ENCODE assay signal across 8 cellular contexts in genomic region chr19:45792482-45793177, GRCh38. TPM values are rescaled to one million over a fixed set of nuclear protein-coding genes. Genes with fewer than 3 reads are reported as not detected.
DNase-seq lines count a peak whose midpoint lies in the region; ATAC-seq lines count a peak whose summit lies in the region.

A gene with protein sequence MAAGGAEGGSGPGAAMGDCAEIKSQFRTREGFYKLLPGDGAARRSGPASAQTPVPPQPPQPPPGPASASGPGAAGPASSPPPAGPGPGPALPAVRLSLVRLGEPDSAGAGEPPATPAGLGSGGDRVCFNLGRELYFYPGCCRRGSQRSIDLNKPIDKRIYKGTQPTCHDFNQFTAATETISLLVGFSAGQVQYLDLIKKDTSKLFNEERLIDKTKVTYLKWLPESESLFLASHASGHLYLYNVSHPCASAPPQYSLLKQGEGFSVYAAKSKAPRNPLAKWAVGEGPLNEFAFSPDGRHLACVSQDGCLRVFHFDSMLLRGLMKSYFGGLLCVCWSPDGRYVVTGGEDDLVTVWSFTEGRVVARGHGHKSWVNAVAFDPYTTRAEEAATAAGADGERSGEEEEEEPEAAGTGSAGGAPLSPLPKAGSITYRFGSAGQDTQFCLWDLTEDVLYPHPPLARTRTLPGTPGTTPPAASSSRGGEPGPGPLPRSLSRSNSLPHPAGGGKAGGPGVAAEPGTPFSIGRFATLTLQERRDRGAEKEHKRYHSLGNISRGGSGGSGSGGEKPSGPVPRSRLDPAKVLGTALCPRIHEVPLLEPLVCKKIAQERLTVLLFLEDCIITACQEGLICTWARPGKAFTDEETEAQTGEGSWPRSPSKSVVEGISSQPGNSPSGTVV (minus strand): TSS chr19:45792845. CDS start chr19:45792756, 89 bp downstream.

- H3K4me1 Mint-ChIP-seq in CD8-positive, alpha-beta memory T cell, result peaks cover 41 to 52% (median 45%) of the 10 kb centered on the region in 3 donors

- peak; percentile 87 for ATAC-seq in GM19468 (IDR thresholded peaks at IDR 0.05; ENCODE audit: extremely low read depth, unreplicated experiment)

- H3K27me3 Mint-ChIP-seq in CD8-positive, alpha-beta memory T cell, result peaks cover 0 to 23% of the 10 kb centered on the region in 2 donors

- peak within 1 kb of the TSS; percentile 85 for H3K4me2 ChIP-seq in mesendoderm (ENCODE audit: low read length)

- H2AK5ac ChIP-seq in mesendoderm (ENCODE audit: low read length), result peak within 1 kb of the TSS; percentile 51

- peak within 1 kb of the TSS; percentile 34 for H2BK120ac ChIP-seq in mesendoderm (ENCODE audit: low read depth, low read length)

- H3K4ac ChIP-seq in mesendoderm (ENCODE audit: low read depth, low read length), result peak within 1 kb of the TSS; percentile 93

- peak within 1 kb of the TSS; percentile 98 for H3K56ac ChIP-seq in mesendoderm (ENCODE audit: low read length)

- peak; percentile 98 to 100 (median 100) for DNase-seq in CD8-positive, alpha-beta memory T cell
- DNase-seq in HT-29 (ENCODE audit: low spot score), result peak; percentile 100
- DNase-seq in NOMO-1 (lab: John Stamatoyannopoulos, UW; ENCODE audit: unreplicated experiment in 2 of 2), result peak; percentile 90 to 95
- DNase-seq in activated CD8-positive, alpha-beta memory T cell treated with anti-CD3 and anti-CD28 coated beads for 48 hours (ENCODE audit: low read depth in 2 of 3, low spot score in 2 of 3), result peak; percentile 99
- peak; percentile 99 for DNase-seq in mesendoderm
- peak; percentile 100 for DNase-seq in stimulated activated CD8-positive, alpha-beta memory T cell treated with anti-CD3 and anti-CD28 coated beads, Interleukin-15, amount 100 ng/mL, for 1 hour (ENCODE audit: low read depth)

- peak within 1 kb of the TSS; percentile 61 for H3K27ac ChIP-seq in CD8-positive, alpha-beta memory T cell (ENCODE audit: low read depth, low read length)
- H3K27ac ChIP-seq in mesendoderm (ENCODE audit: low read depth, low read length), result peak within 1 kb of the TSS; percentile 66

- peak within 1 kb of the TSS; percentile 77 for H3K18ac ChIP-seq in mesendoderm (ENCODE audit: low read length)

- peaks cover 6% of the 10 kb centered on the region for H3K79me2 ChIP-seq in mesendoderm (ENCODE audit: control insufficient read depth, insufficient read depth, low read length)

- H2BK5ac ChIP-seq in mesendoderm (ENCODE audit: low read length), result no peak within 1 kb of the TSS

- peak within 1 kb of the TSS; percentile 82 to 96 (median 89) for H3K4me3 Mint-ChIP-seq in CD8-positive, alpha-beta memory T cell

- peak within 1 kb of the TSS; percentile 68 for H3K4me3 ChIP-seq in CD8-positive, alpha-beta memory T cell (ENCODE audit: low read length)
- H3K4me3 ChIP-seq in endocrine pancreas (ENCODE audit: control insufficient read depth, insufficient read depth, low read length) (peak within 1 kb of the TSS; percentile 59), mesendoderm (ENCODE audit: low read length) (peak within 1 kb of the TSS; percentile 94)

- H3K79me1 ChIP-seq in mesendoderm (ENCODE audit: low read length), result peaks cover 15% of the 10 kb centered on the region

- CTCF ChIA-PET in CD8-positive, alpha-beta memory T cell (lab: Charles Lee), result interaction anchor here (0.7 to 15.3 kb wide), 5 partner anchors 14 to 24 kb away, joined by 3 to 182 read pairs (median 3); partner anchors contain the start of gene SIX5

- no peaks in the 10 kb centered on the region for H3K9me3 ChIP-seq in CD8-positive, alpha-beta memory T cell (ENCODE audit: low read length)
- no peaks in the 10 kb centered on the region for H3K9me3 ChIP-seq in endocrine pancreas (ENCODE audit: control insufficient read depth, low read length)

- POLR2A ChIA-PET in CD8-positive, alpha-beta memory T cell (lab: Charles Lee), result interaction anchor here (0.6 to 1.9 kb wide), 5 partner anchors 23 to 111 kb away, joined by 4 to 20 read pairs (median 5); partner anchors contain the start of gene SIX5

- peak within 1 kb of the TSS; percentile 81 for H3K9ac ChIP-seq in endocrine pancreas (ENCODE audit: control insufficient read depth, insufficient read depth, low read length)
- peak within 1 kb of the TSS; percentile 93 for H3K9ac ChIP-seq in mesendoderm (ENCODE audit: low read length)

- peaks cover 12 to 31% (median 15%) of the 10 kb centered on the region in 3 donors for H3K36me3 Mint-ChIP-seq in CD8-positive, alpha-beta memory T cell

- H3K4me1 ChIP-seq in CD8-positive, alpha-beta memory T cell (ENCODE audit: insufficient read depth, low read length), result peaks cover 30% of the 10 kb centered on the region
- H3K4me1 ChIP-seq in endocrine pancreas (ENCODE audit: control insufficient read depth, insufficient read depth, low read length), result no peaks in the 10 kb centered on the region
- H3K4me1 ChIP-seq in mesendoderm (ENCODE audit: control insufficient read depth, low read depth, low read length), result peaks cover 3% of the 10 kb centered on the region

- no peak within 1 kb of the TSS for H2BK15ac ChIP-seq in mesendoderm (replicated peaks; ENCODE audit: low read depth)

- H3K36me3 ChIP-seq in CD8-positive, alpha-beta memory T cell (ENCODE audit: insufficient read depth, low read length), result peaks cover 7% of the 10 kb centered on the region
- H3K36me3 ChIP-seq in endocrine pancreas (ENCODE audit: control insufficient read depth, insufficient read depth, low read length) (peaks cover 4% of the 10 kb centered on the region), mesendoderm (ENCODE audit: control insufficient read depth, insufficient read depth, low read length) (peaks cover 13% of the 10 kb centered on the region)

- H4K8ac ChIP-seq in mesendoderm (ENCODE audit: low read depth, low read length), result peak within 1 kb of the TSS; percentile 100

- no peaks in the 10 kb centered on the region for H3K9me3 Mint-ChIP-seq in CD8-positive, alpha-beta memory T cell

- H4K5ac ChIP-seq in mesendoderm (ENCODE audit: low read length), result no peak within 1 kb of the TSS

- no CpG with 5 or more reads among the region's 83 CpGs for WGBS in mesendoderm (ENCODE audit: extremely low coverage, insufficient coverage, low lambda C conversion rate)

- H3K27ac Mint-ChIP-seq in CD8-positive, alpha-beta memory T cell, result peak within 1 kb of the TSS; percentile 39 to 97 (median 92)

- H3K27me3 ChIP-seq in CD8-positive, alpha-beta memory T cell (ENCODE audit: insufficient read depth, low read length, poor library complexity, severe bottlenecking), result peaks cover 11% of the 10 kb centered on the region
- H3K27me3 ChIP-seq in endocrine pancreas (ENCODE audit: control insufficient read depth, insufficient read depth, low read length) (no peaks in the 10 kb centered on the region), mesendoderm (ENCODE audit: insufficient read depth, low read length, poor library complexity) (no peaks in the 10 kb centered on the region)

- no peak within 1 kb of the TSS for H3K23ac ChIP-seq in mesendoderm (ENCODE audit: low read length)

RNA-seq across cellular contexts. Expression of the gene that starts here (rescaled TPM):
- total RNA-seq in CD8-positive, alpha-beta memory T cell, result 10 to 100 TPM; 57.6 to 62.9 TPM
- polyA plus RNA-seq in CD8-positive, alpha-beta memory T cell, result 25.6 TPM
- total RNA-seq in HT-29 (2014; rRNA removed; shearing (Covaris generic)), result 102 and 108 TPM in 2 replicates
- polyA plus RNA-seq in mesendoderm (2013, experiment 1 of 2), result 20.6 TPM
- 20.9 TPM for polyA plus RNA-seq in mesendoderm (2013, experiment 2 of 2)

Comparison
In these comparisons a context has a peak if more than half of its experiments do, and no peak if none do; other contexts are left out.
1. Peak in every context shown above with its lines: DNase-seq, ATAC-seq, H3K4me3 ChIP-seq and H3K27ac ChIP-seq.